1 cellular context compared by ENCODE assay signal in the genomic region with DNA sequence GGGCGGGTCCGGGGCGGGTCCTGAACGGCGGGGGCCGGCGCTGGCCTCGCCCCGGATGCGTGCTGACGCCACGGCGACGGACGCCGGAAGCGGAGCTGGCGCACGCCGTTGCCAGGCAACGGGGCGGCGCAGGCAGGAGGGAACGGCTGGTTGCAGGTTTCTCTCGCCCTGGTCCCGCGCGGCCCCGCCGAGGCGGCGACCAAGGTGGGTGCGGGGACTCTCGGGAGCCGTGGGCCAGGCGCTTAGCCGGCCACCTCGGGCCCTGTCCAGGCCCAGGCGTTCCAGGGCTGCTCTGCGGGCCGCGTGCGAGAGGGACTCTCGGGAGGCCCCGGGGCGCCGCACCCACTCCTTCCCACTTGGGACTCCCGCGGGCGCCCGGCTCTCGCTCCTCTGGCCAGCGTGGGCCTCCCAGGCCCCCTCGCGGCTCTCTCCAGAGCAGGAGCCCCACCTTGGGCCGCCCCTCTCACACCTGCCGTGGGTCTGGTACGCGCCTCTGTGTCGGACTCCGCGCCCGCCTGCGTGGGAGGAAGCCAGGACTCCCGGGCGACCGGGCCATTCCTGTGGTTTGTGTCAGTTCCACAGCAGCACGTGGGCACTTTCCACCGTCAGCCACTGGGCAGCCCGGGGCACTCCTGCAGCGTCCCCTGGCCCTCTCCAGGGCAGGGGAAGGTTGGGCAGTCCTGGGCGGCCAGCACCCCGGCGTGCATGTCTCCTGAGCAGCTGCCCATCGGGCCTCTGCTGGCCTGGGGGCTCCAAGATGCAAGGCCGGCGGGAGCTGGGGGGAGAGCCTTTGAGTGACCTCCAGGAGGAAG.
A peak's percentile ranks its signal among the peaks of the same experiment; 100 is the strongest.
TF ChIP-seq lines count a peak whose summit lies in the region.

A gene (plus strand): TSS at position 114 of the 812 bp plus-strand sequence. CDS start 644 bp downstream, at position 758.

TF ChIP-seq in HCT116, 20 proteins besides CTCF, POLR2A, EP300 and RAD21 (continued from another document):
- TF ChIP-seq, protein P1, sequence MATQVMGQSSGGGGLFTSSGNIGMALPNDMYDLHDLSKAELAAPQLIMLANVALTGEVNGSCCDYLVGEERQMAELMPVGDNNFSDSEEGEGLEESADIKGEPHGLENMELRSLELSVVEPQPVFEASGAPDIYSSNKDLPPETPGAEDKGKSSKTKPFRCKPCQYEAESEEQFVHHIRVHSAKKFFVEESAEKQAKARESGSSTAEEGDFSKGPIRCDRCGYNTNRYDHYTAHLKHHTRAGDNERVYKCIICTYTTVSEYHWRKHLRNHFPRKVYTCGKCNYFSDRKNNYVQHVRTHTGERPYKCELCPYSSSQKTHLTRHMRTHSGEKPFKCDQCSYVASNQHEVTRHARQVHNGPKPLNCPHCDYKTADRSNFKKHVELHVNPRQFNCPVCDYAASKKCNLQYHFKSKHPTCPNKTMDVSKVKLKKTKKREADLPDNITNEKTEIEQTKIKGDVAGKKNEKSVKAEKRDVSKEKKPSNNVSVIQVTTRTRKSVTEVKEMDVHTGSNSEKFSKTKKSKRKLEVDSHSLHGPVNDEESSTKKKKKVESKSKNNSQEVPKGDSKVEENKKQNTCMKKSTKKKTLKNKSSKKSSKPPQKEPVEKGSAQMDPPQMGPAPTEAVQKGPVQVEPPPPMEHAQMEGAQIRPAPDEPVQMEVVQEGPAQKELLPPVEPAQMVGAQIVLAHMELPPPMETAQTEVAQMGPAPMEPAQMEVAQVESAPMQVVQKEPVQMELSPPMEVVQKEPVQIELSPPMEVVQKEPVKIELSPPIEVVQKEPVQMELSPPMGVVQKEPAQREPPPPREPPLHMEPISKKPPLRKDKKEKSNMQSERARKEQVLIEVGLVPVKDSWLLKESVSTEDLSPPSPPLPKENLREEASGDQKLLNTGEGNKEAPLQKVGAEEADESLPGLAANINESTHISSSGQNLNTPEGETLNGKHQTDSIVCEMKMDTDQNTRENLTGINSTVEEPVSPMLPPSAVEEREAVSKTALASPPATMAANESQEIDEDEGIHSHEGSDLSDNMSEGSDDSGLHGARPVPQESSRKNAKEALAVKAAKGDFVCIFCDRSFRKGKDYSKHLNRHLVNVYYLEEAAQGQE (IDR thresholded peaks at IDR 0.05; ENCODE audit: low read depth): no peak
- TF ChIP-seq, protein P2, sequence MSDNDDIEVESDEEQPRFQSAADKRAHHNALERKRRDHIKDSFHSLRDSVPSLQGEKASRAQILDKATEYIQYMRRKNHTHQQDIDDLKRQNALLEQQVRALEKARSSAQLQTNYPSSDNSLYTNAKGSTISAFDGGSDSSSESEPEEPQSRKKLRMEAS (IDR thresholded peaks at IDR 0.05): no peak
- TF ChIP-seq FOSL1 (IDR thresholded peaks at IDR 0.05; ENCODE audit: low read depth): no peak
- TF ChIP-seq SIN3A (IDR thresholded peaks at IDR 0.05; ENCODE audit: low read depth): no peak
- peak; percentile 74; the same call in 1 of the 2 replicates for TF ChIP-seq ZFX (IDR thresholded peaks at IDR 0.05)
- TF ChIP-seq, protein P3, sequence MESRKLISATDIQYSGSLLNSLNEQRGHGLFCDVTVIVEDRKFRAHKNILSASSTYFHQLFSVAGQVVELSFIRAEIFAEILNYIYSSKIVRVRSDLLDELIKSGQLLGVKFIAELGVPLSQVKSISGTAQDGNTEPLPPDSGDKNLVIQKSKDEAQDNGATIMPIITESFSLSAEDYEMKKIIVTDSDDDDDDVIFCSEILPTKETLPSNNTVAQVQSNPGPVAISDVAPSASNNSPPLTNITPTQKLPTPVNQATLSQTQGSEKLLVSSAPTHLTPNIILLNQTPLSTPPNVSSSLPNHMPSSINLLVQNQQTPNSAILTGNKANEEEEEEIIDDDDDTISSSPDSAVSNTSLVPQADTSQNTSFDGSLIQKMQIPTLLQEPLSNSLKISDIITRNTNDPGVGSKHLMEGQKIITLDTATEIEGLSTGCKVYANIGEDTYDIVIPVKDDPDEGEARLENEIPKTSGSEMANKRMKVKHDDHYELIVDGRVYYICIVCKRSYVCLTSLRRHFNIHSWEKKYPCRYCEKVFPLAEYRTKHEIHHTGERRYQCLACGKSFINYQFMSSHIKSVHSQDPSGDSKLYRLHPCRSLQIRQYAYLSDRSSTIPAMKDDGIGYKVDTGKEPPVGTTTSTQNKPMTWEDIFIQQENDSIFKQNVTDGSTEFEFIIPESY (IDR thresholded peaks at IDR 0.05; ENCODE audit: extremely low read depth, insufficient replicate concordance, low read length): no peak
- no peak for TF ChIP-seq YY1 (IDR thresholded peaks at IDR 0.05; ENCODE audit: extremely low read depth, insufficient replicate concordance, low read depth, low read length)
- no peak for TF ChIP-seq ZNF274 (IDR thresholded peaks at IDR 0.05; ENCODE audit: low read depth, low read length)
- TF ChIP-seq CEBPB (IDR thresholded peaks at IDR 0.05; ENCODE audit: low read depth): no peak
- no peak for TF ChIP-seq SRF (IDR thresholded peaks at IDR 0.05; ENCODE audit: low read depth)
- TF ChIP-seq POLR2AphosphoS5 (IDR thresholded peaks at IDR 0.05; ENCODE audit: low read depth, low read length): peak; percentile 76
- no peak for TF ChIP-seq CBX3 (IDR thresholded peaks at IDR 0.05; ENCODE audit: low read depth)
- no peak for TF ChIP-seq EZH2 (IDR thresholded peaks at IDR 0.05)
- TF ChIP-seq EZH2phosphoT487 (IDR thresholded peaks at IDR 0.05; ENCODE audit: borderline replicate concordance): no peak
TF ChIP-seq in HCT116: peak in this region for 2.
